In genomic region chr14:70631948-70632347, GRCh38 we compare ENCODE assay signal across 35 cellular contexts.
"Had no signal": no experiment of that assay in that cellular context is flagged by ENCODE, and none has a peak within 500 bp of the region (broad histone marks: within the 10 kb centered on the region; RNA-seq: fewer than 3 reads in every experiment).

No MANE protein-coding gene starts in this region.

- DNase-seq: activated B cell treated with CpG ODN at 0.5 μM for 24 hours; activated CD4-positive, alpha-beta memory T cell treated with anti-CD3 and anti-CD28 coated beads for 36 hours; activated CD4-positive, alpha-beta T cell treated with anti-CD3 and anti-CD28 coated beads, Interleukin-2, amount 10 ng/mL, durations not matched to agents 24 days and 14 days; activated CD8-positive, alpha-beta memory T cell treated with anti-CD3 and anti-CD28 coated beads, Interleukin-2, amount 10 ng/mL, durations not matched to agents 7 days and 5 days; activated CD8-positive, alpha-beta memory T cell treated with anti-CD3 and anti-CD28 coated beads, Interleukin-2, amount 50 U/mL, for 4 hours; activated CD8-positive, alpha-beta T cell treated with anti-CD3 and anti-CD28 coated beads, Interleukin-2, amount 10 ng/mL, durations not matched to agents 7 days and 5 days; activated effector memory CD4-positive, alpha-beta T cell treated with anti-CD3 and anti-CD28 coated beads, Interleukin-2, amount 50 U/mL, for 16 hours; activated naive CD4-positive, alpha-beta T cell treated with anti-CD3 and anti-CD28 coated beads for 36 hours; activated naive CD8-positive, alpha-beta T cell treated with anti-CD3 and anti-CD28 coated beads for 36 hours; activated naive CD8-positive, alpha-beta T cell treated with anti-CD3 and anti-CD28 coated beads, Interleukin-2, amount 50 U/mL, for 24 hours; activated T-cell treated with anti-CD3 and anti-CD28 coated beads, Interleukin-2, amount 50 U/mL, for 1 hour; activated T-cell treated with anti-CD3 and anti-CD28 coated beads, Interleukin-2, amount 50 U/mL, for 48 hours; adrenal gland; amygdala; aorta; body of pancreas; caudate nucleus; cortex of kidney; effector CD8-positive, alpha-beta T cell; endodermal cell; erythroblast; foreskin keratinocyte; gastrocnemius medialis; glutamatergic neuron; heart left ventricle; T-helper 17 cell; T1000; WERI-Rb-1 had no signal

- H3K4me1 Mint-ChIP-seq: activated CD4-positive, alpha-beta T cell treated with anti-CD3 and anti-CD28 coated beads, Interleukin-2, amount 10 ng/mL, durations not matched to agents 24 days and 14 days; activated CD8-positive, alpha-beta memory T cell treated with anti-CD3 and anti-CD28 coated beads, Interleukin-2, amount 10 ng/mL, durations not matched to agents 7 days and 5 days; endodermal cell; T-helper 17 cell had no signal

- FAIRE-seq: colon had no signal

- H3K27me3 Mint-ChIP-seq: activated B cell treated with CpG ODN at 0.5 μM for 24 hours; activated CD4-positive, alpha-beta memory T cell treated with anti-CD3 and anti-CD28 coated beads for 36 hours; activated CD8-positive, alpha-beta memory T cell treated with anti-CD3 and anti-CD28 coated beads, Interleukin-2, amount 10 ng/mL, durations not matched to agents 7 days and 5 days; activated naive CD4-positive, alpha-beta T cell treated with anti-CD3 and anti-CD28 coated beads, Interleukin-2, amount 50 U/mL, for 24 hours; activated naive CD8-positive, alpha-beta T cell treated with anti-CD3 and anti-CD28 coated beads for 36 hours; activated naive CD8-positive, alpha-beta T cell treated with anti-CD3 and anti-CD28 coated beads, Interleukin-2, amount 50 U/mL, for 24 hours; T-helper 17 cell had no signal

- H3K9me3 Mint-ChIP-seq: activated CD4-positive, alpha-beta T cell treated with anti-CD3 and anti-CD28 coated beads, Interleukin-2, amount 10 ng/mL, durations not matched to agents 24 days and 14 days; activated naive CD4-positive, alpha-beta T cell treated with anti-CD3 and anti-CD28 coated beads, Interleukin-2, amount 50 U/mL, for 24 hours had no signal

- H3K4me3 ChIP-seq: adrenal gland, body of pancreas, esophagus muscularis mucosa, gastrocnemius medialis, heart left ventricle had no signal

- H3K4me1 ChIP-seq: adrenal gland, body of pancreas, esophagus muscularis mucosa, foreskin keratinocyte, gastrocnemius medialis, heart left ventricle had no signal

- H3K27ac Mint-ChIP-seq: activated B cell treated with CpG ODN at 0.5 μM for 24 hours; activated CD4-positive, alpha-beta memory T cell treated with anti-CD3 and anti-CD28 coated beads for 36 hours; activated CD4-positive, alpha-beta T cell treated with anti-CD3 and anti-CD28 coated beads, Interleukin-2, amount 10 ng/mL, durations not matched to agents 24 days and 14 days; activated CD8-positive, alpha-beta memory T cell treated with anti-CD3 and anti-CD28 coated beads, Interleukin-2, amount 10 ng/mL, durations not matched to agents 7 days and 5 days; activated CD8-positive, alpha-beta T cell treated with anti-CD3 and anti-CD28 coated beads, Interleukin-2, amount 10 ng/mL, durations not matched to agents 7 days and 5 days; activated naive CD4-positive, alpha-beta T cell treated with anti-CD3 and anti-CD28 coated beads for 36 hours; activated naive CD4-positive, alpha-beta T cell treated with anti-CD3 and anti-CD28 coated beads, Interleukin-2, amount 50 U/mL, for 24 hours; activated naive CD8-positive, alpha-beta T cell treated with anti-CD3 and anti-CD28 coated beads for 36 hours; activated naive CD8-positive, alpha-beta T cell treated with anti-CD3 and anti-CD28 coated beads, Interleukin-2, amount 50 U/mL, for 24 hours; activated T-helper 1 cell treated with anti-CD3 and anti-CD28 coated beads, Interleukin-12 subunit alpha, Interleukin-12 subunit beta, Interleukin-2, Interleukin-4 antibody, amounts not matched to agents 30 ng/mL and 10 ng/mL and 1 ng/mL, durations not matched to agents 14 hours and 24 hours and 36 hours; activated T-helper 2 cell treated with anti-CD3 and anti-CD28 coated beads, Interferon-gamma antibody, Interleukin-2, Interleukin-4, amounts not matched to agents 10 μg/mL and 5 μg/mL and 100 μg/mL, durations not matched to agents 14 hours and 24 hours and 36 hours; endodermal cell; T-helper 17 cell; T-helper 2 cell treated with Interferon-gamma antibody and Interleukin-4, amounts not matched to agents 5 μg/mL and 100 μg/mL, for 36 hours had no signal

- H3K27me3 ChIP-seq: adrenal gland, body of pancreas, foreskin keratinocyte, gastrocnemius medialis had no signal

- ATAC-seq: activated CD4-positive, CD25-positive, alpha-beta regulatory T cell treated with anti-CD3 and anti-CD28 coated beads, Interleukin-2, amount 50 U/mL, for 24 hours; activated CD8-positive, alpha-beta memory T cell treated with anti-CD3 and anti-CD28 coated beads, Interleukin-2, amount 10 ng/mL, durations not matched to agents 7 days and 5 days; activated CD8-positive, alpha-beta T cell treated with anti-CD3 and anti-CD28 coated beads, Interleukin-2, amount 10 ng/mL, durations not matched to agents 7 days and 5 days; activated naive CD8-positive, alpha-beta T cell treated with anti-CD3 and anti-CD28 coated beads, Interleukin-2, amount 50 U/mL, for 24 hours; body of pancreas; foreskin keratinocyte; gastrocnemius medialis; heart left ventricle; T-helper 17 cell had no signal

- H3K4me3 Mint-ChIP-seq: activated B cell treated with CpG ODN at 0.5 μM for 24 hours; activated CD4-positive, alpha-beta memory T cell treated with anti-CD3 and anti-CD28 coated beads for 36 hours; activated CD4-positive, alpha-beta T cell treated with anti-CD3 and anti-CD28 coated beads, Interleukin-2, amount 10 ng/mL, durations not matched to agents 24 days and 14 days; activated CD8-positive, alpha-beta memory T cell treated with anti-CD3 and anti-CD28 coated beads, Interleukin-2, amount 10 ng/mL, durations not matched to agents 7 days and 5 days; activated CD8-positive, alpha-beta T cell treated with anti-CD3 and anti-CD28 coated beads, Interleukin-2, amount 10 ng/mL, durations not matched to agents 7 days and 5 days; activated naive CD4-positive, alpha-beta T cell treated with anti-CD3 and anti-CD28 coated beads for 36 hours; activated naive CD4-positive, alpha-beta T cell treated with anti-CD3 and anti-CD28 coated beads, Interleukin-2, amount 50 U/mL, for 24 hours; activated naive CD8-positive, alpha-beta T cell treated with anti-CD3 and anti-CD28 coated beads for 36 hours; activated naive CD8-positive, alpha-beta T cell treated with anti-CD3 and anti-CD28 coated beads, Interleukin-2, amount 50 U/mL, for 24 hours; activated T-helper 1 cell treated with anti-CD3 and anti-CD28 coated beads, Interleukin-12 subunit alpha, Interleukin-12 subunit beta, Interleukin-2, Interleukin-4 antibody, amounts not matched to agents 30 ng/mL and 10 ng/mL and 1 ng/mL, durations not matched to agents 14 hours and 24 hours and 36 hours; endodermal cell; T-helper 17 cell; T-helper 2 cell treated with Interferon-gamma antibody and Interleukin-4, amounts not matched to agents 5 μg/mL and 100 μg/mL, for 36 hours had no signal

- H3K36me3 ChIP-seq: adrenal gland, esophagus muscularis mucosa, heart left ventricle, WERI-Rb-1 had no signal

- H3K9me3 ChIP-seq: adrenal gland had no signal

- H3K27ac ChIP-seq: adrenal gland, body of pancreas, esophagus muscularis mucosa, foreskin keratinocyte, gastrocnemius medialis, heart left ventricle, WERI-Rb-1 had no signal
